In genomic region chr7:85186521-85187241, GRCh38 we compare ENCODE assay signal across 1 cellular context.
TF ChIP-seq lines count a peak whose summit lies in the region.

TSS of gene SEMA3D (minus strand) at chr7:85187056. CDS start at chr7:85121891, 65,165 bp downstream.

TF ChIP-seq in HEK293, 187 proteins besides CTCF, POLR2A, EP300 and RAD21 (continued from another document and continues in another):
- TF ChIP-seq PRDM2 (tag by site-specific recombination; IDR thresholded peaks at IDR 0.05; ENCODE audit: borderline replicate concordance) (no peak), ZNF560 (tag by site-specific recombination; IDR thresholded peaks at IDR 0.05; ENCODE audit: borderline replicate concordance) (no peak), ZNF132 (tag by site-specific recombination; IDR thresholded peaks at IDR 0.05; ENCODE audit: borderline replicate concordance) (no peak), ZNF335 (tag by site-specific recombination; conservative IDR thresholded peaks at IDR 0.05) (peak; percentile 55), HIC1 (tag by site-specific recombination; IDR thresholded peaks at IDR 0.05) (no peak; the same call in 1 of the 2 replicates), WT1 (tag by site-specific recombination; IDR thresholded peaks at IDR 0.05) (peak; percentile 69; the same call in 1 of the 2 replicates), ZNF423 (tag by site-specific recombination; IDR thresholded peaks at IDR 0.05) (no peak), ZNF175 (tag by site-specific recombination; IDR thresholded peaks at IDR 0.05) (no peak), ZNF768 (tag by site-specific recombination; IDR thresholded peaks at IDR 0.05) (no peak), ZSCAN4 (tag by site-specific recombination; IDR thresholded peaks at IDR 0.05) (no peak; the same call in 1 of the 2 replicates), ZNF354C (tag by site-specific recombination; IDR thresholded peaks at IDR 0.05; ENCODE audit: borderline replicate concordance, low read depth) (no peak), ZNF501 (tag by site-specific recombination; IDR thresholded peaks at IDR 0.05) (0 out of 2 replicates have a peak, but pooled peaks have one; percentile 41), ZNF416 (tag by site-specific recombination; IDR thresholded peaks at IDR 0.05) (no peak), SP3 (tag by site-specific recombination; IDR thresholded peaks at IDR 0.05) (no peak), ZNF701 (tag by site-specific recombination; IDR thresholded peaks at IDR 0.05) (no peak), ZSCAN23 (tag by site-specific recombination; IDR thresholded peaks at IDR 0.05) (no peak), ZNF639 (tag by site-specific recombination; IDR thresholded peaks at IDR 0.05) (no peak), ZNF645 (tag by site-specific recombination; IDR thresholded peaks at IDR 0.05) (no peak), PBX3 (CRISPR knock-in tag; IDR thresholded peaks at IDR 0.05) (no peak), ZNF449 (tag by site-specific recombination; IDR thresholded peaks at IDR 0.05) (no peak), ZBTB10 (tag by site-specific recombination; IDR thresholded peaks at IDR 0.05) (peak; percentile 59; the same call in 1 of the 2 replicates), SP7 (tag by site-specific recombination; IDR thresholded peaks at IDR 0.05) (no peak), KLF9 (tag by site-specific recombination; IDR thresholded peaks at IDR 0.05; ENCODE audit: low read depth) (no peak; the same call in 1 of the 2 replicates), ZNF174 (tag by site-specific recombination; IDR thresholded peaks at IDR 0.05) (no peak), ZSCAN30 (tag by site-specific recombination; IDR thresholded peaks at IDR 0.05) (peak; percentile 65; the same call in 1 of the 2 replicates), HOXC10 (CRISPR knock-in tag; IDR thresholded peaks at IDR 0.05) (no peak), ZNF266 (tag by site-specific recombination; IDR thresholded peaks at IDR 0.05; ENCODE audit: low read depth) (no peak), ZNF19 (tag by site-specific recombination; IDR thresholded peaks at IDR 0.05; ENCODE audit: low read depth) (no peak), ZNF660 (tag by site-specific recombination; IDR thresholded peaks at IDR 0.05) (peak; percentile 89), ZNF48 (tag by site-specific recombination; IDR thresholded peaks at IDR 0.05) (no peak), ZNF184 (tag by site-specific recombination; IDR thresholded peaks at IDR 0.05) (peak; percentile 29; the same call in 1 of the 2 replicates), MZF1 (tag by site-specific recombination; IDR thresholded peaks at IDR 0.05; ENCODE audit: borderline replicate concordance) (0 out of 2 replicates have a peak, but pooled peaks have one; percentile 41), ZNF341 (tag by site-specific recombination; IDR thresholded peaks at IDR 0.05; ENCODE audit: low read depth) (peak; percentile 29; the same call in 1 of the 2 replicates), ZNF169 (tag by site-specific recombination; IDR thresholded peaks at IDR 0.05) (no peak), ZNF16 (tag by site-specific recombination; IDR thresholded peaks at IDR 0.05; ENCODE audit: low read depth) (no peak), ZNF2 (tag by site-specific recombination; IDR thresholded peaks at IDR 0.05) (peak; percentile 57; the same call in 1 of the 2 replicates), ZNF843 (tag by site-specific recombination; IDR thresholded peaks at IDR 0.05) (no peak), YY1 (tag by site-specific recombination; IDR thresholded peaks at IDR 0.05) (0 out of 2 replicates have a peak, but pooled peaks have one; percentile 48), ZNF670 (tag by site-specific recombination; IDR thresholded peaks at IDR 0.05; ENCODE audit: low read depth) (no peak), PATZ1 (tag by site-specific recombination; IDR thresholded peaks at IDR 0.05) (peak; percentile 40; the same call in 1 of the 2 replicates), ZNF792 (tag by site-specific recombination; IDR thresholded peaks at IDR 0.05) (no peak), ZNF366 (tag by site-specific recombination; conservative IDR thresholded peaks at IDR 0.05) (0 out of 2 replicates have a peak, but pooled peaks have one; percentile 50), ZEB2 (tag by site-specific recombination; IDR thresholded peaks at IDR 0.05) (peak; percentile 29), ZNF654 (tag by site-specific recombination; IDR thresholded peaks at IDR 0.05; ENCODE audit: low read depth) (no peak; the same call in none of the 2 replicates)
